ENCODE assay signal across 12 cellular contexts in genomic region chr3:184687363-184688049, GRCh38. TPM values are rescaled to one million over a fixed set of nuclear protein-coding genes. Genes with fewer than 3 reads are reported as not detected.
A peak's percentile ranks its signal among the peaks of the same experiment; 100 is the strongest.
DNase-seq lines count a peak whose midpoint lies in the region; ATAC-seq and TF ChIP-seq lines count a peak whose summit lies in the region.
"Had no signal": no experiment of that assay in that cellular context is flagged by ENCODE, and none has a peak within 500 bp of the region (broad histone marks: within the 10 kb centered on the region; RNA-seq: fewer than 3 reads in every experiment).

No MANE protein-coding gene starts in this region.

- TF ChIP-seq CTCF in left ventricle myocardium inferior (IDR thresholded peaks at IDR 0.05; ENCODE audit: borderline replicate concordance) (no peak), endothelial cell (IDR thresholded peaks at IDR 0.05; ENCODE audit: unreplicated experiment) (no peak), BE2C (IDR thresholded peaks at IDR 0.05; ENCODE audit: low read depth, low read length) (no peak)

- ATAC-seq in GM19395 (IDR thresholded peaks at IDR 0.05; ENCODE audit: unreplicated experiment) (no peak), GM21423 (IDR thresholded peaks at IDR 0.05; ENCODE audit: unreplicated experiment) (no peak)

- peak overlapping the region in 9 of 11 experiments; percentile 25 to 70 (median 66); a peak in 14 of 22 replicates for H3K9ac ChIP-seq in BLaER1 treated with 17β-estradiol and CSF1 and Interleukin-3, amounts not matched to agents 10 nM and 100 nM

- H3K36me3 ChIP-seq in BLaER1 treated with 17β-estradiol and CSF1 and Interleukin-3, amounts not matched to agents 10 nM and 100 nM = no peaks in the 10 kb centered on the region
- H3K36me3 ChIP-seq in left ventricle myocardium inferior = no peaks in the 10 kb centered on the region
- no peaks in the 10 kb centered on the region for H3K36me3 ChIP-seq in BE2C

- peak overlapping the region; percentile 75 to 98 (median 93) for H3K4me2 ChIP-seq in BLaER1 treated with 17β-estradiol and CSF1 and Interleukin-3, amounts not matched to agents 10 nM and 100 nM

- peak overlapping the region in 3 of 10 experiments; percentile 3 to 36 (median 6); a peak in 3 of 20 replicates for H3K4me3 ChIP-seq in BLaER1 treated with 17β-estradiol and CSF1 and Interleukin-3, amounts not matched to agents 10 nM and 100 nM
- H3K4me3 ChIP-seq in left ventricle myocardium inferior (no peak overlapping the region), BE2C (ENCODE audit: low read depth, low read length) (no peak overlapping the region)

- peaks cover 2% of the 10 kb centered on the region for H3K36me3 Mint-ChIP-seq in endothelial cell (ENCODE audit: low read depth, unreplicated experiment)

- no peaks in the 10 kb centered on the region for H4K20me1 ChIP-seq in BLaER1 treated with 17β-estradiol and CSF1 and Interleukin-3, amounts not matched to agents 10 nM and 100 nM

- peaks cover 8% of the 10 kb centered on the region for H3K4me1 Mint-ChIP-seq in endothelial cell (ENCODE audit: unreplicated experiment)

- no peaks in the 10 kb centered on the region for H3K9me3 Mint-ChIP-seq in endothelial cell (ENCODE audit: unreplicated experiment)

- H3K9me3 ChIP-seq in BLaER1 treated with 17β-estradiol and CSF1 and Interleukin-3, amounts not matched to agents 10 nM and 100 nM (replicated peaks in 1 of 11) = peaks cover 0 to 6% (median 0%) of the 10 kb centered on the region in 11 experiments; a peak in 3 of 22 replicates
- no peaks in the 10 kb centered on the region for H3K9me3 ChIP-seq in left ventricle myocardium inferior (replicated peaks)
- H3K9me3 ChIP-seq in BE2C = no peaks in the 10 kb centered on the region

- peaks cover 6% of the 10 kb centered on the region for H3K27me3 Mint-ChIP-seq in endothelial cell (ENCODE audit: unreplicated experiment)

- 0 out of 22 replicates have a peak, but pooled peaks cover 0 to 10% (median 0%) of the 10 kb centered on the region in 11 experiments for H3K27me3 ChIP-seq in BLaER1 treated with 17β-estradiol and CSF1 and Interleukin-3, amounts not matched to agents 10 nM and 100 nM
- H3K27me3 ChIP-seq in left ventricle myocardium inferior (ENCODE audit: low read depth) (no peaks in the 10 kb centered on the region), BE2C (no peaks in the 10 kb centered on the region)

- H3K27ac Mint-ChIP-seq in endothelial cell (ENCODE audit: unreplicated experiment) = no peak overlapping the region

- intact Hi-C loops in left ventricle myocardium inferior (cut with micrococcal nuclease) = no loop called here
- intact Hi-C loops in posterior vena cava (cut with DNase I) = loop anchor here in 1 of 2 donors (10.0 kb wide), 1 partner anchor 83 kb away; no protein-coding TSS in a partner anchor

- peak; percentile 46 for DNase-seq in SIG-M5 (lab: John Stamatoyannopoulos, UW)
- peak; percentile 54 for DNase-seq in left ventricle myocardium inferior
- DNase-seq in posterior vena cava (ENCODE audit: low spot score) = peak; percentile 84
- no peak for DNase-seq in endothelial cell (ENCODE audit: low spot score)
- DNase-seq in BE2C = no peak
- DNase-seq: activated CD4-positive, alpha-beta T cell treated with anti-CD3 and anti-CD28 coated beads, Interleukin-2, amount 50 U/mL, for 4 hours; NCI-H2227 treated with DMSO at 0.1 percent for 48 hours; SHP77 treated with DMSO at 0.1 percent for 48 hours; stimulated activated CD8-positive, alpha-beta memory T cell treated with anti-CD3 and anti-CD28 coated beads, Interleukin-4, amount 100 ng/mL, for 48 hours had no signal

- peaks cover 56 to 80% (median 78%) of the 10 kb centered on the region in 10 experiments for H3K4me1 ChIP-seq in BLaER1 treated with 17β-estradiol and CSF1 and Interleukin-3, amounts not matched to agents 10 nM and 100 nM
- peaks cover 39% of the 10 kb centered on the region for H3K4me1 ChIP-seq in left ventricle myocardium inferior
- peaks cover 5% of the 10 kb centered on the region for H3K4me1 ChIP-seq in BE2C

- peak overlapping the region in 9 of 11 experiments; percentile 57 to 85 (median 77); a peak in 19 of 22 replicates for H3K27ac ChIP-seq in BLaER1 treated with 17β-estradiol and CSF1 and Interleukin-3, amounts not matched to agents 10 nM and 100 nM
- H3K27ac ChIP-seq in left ventricle myocardium inferior (replicated peaks) = peak overlapping the region; percentile 67

- no peak overlapping the region for H3K4me3 Mint-ChIP-seq in endothelial cell (ENCODE audit: unreplicated experiment)

RNA-seq across cellular contexts. Expression of gene MAGEF1, which starts 24.4 kb away (rescaled TPM):
- 35.7 TPM for total RNA-seq in left ventricle myocardium inferior
- 10 to 100 TPM; 29.6 to 31.3 TPM for total RNA-seq in posterior vena cava
- 22.9 TPM for total RNA-seq in endothelial cell (ENCODE audit: unreplicated experiment)
- polyA plus RNA-seq in BE2C (2012; ENCODE audit: insufficient read depth, insufficient read length, low read depth) = 190 TPM

Comparison
In these comparisons a context has a peak if more than half of its experiments do, and no peak if none do; other contexts are left out.
1. DNase-seq: peak in SIG-M5 (single experiment), left ventricle myocardium inferior (single experiment) and posterior vena cava (single experiment); none in endothelial cell (single experiment) and BE2C (single experiment).